22 cellular contexts compared by ENCODE assay signal in genomic region chr10:114143160-114143559, GRCh38. TPM values are rescaled to one million over a fixed set of nuclear protein-coding genes. Genes with fewer than 3 reads are reported as not detected.
DNase-seq lines count a peak whose midpoint lies in the region; ATAC-seq, FAIRE-seq and TF ChIP-seq lines count a peak whose summit lies in the region.
"Had no signal": no experiment of that assay in that cellular context is flagged by ENCODE, and none has a peak within 500 bp of the region (broad histone marks: within the 10 kb centered on the region; RNA-seq: fewer than 3 reads in every experiment).

No MANE protein-coding gene starts in this region.

- no peaks in the 10 kb centered on the region for H3K4me1 ChIP-seq in HepG2 (ENCODE audit: insufficient read depth, low read length)
- H3K4me1 ChIP-seq: HAP-1 had no signal

- FAIRE-seq in HepG2 (lab: Jason Lieb, UNC) = no peak
- FAIRE-seq: GM18507, H54 had no signal

- peaks cover 4% of the 10 kb centered on the region for H3K9me3 Mint-ChIP-seq in nephron progenitor cell
- H3K9me3 Mint-ChIP-seq in progenitor cell of endocrine pancreas (ENCODE audit: low read depth) = no peaks in the 10 kb centered on the region
- H3K9me3 Mint-ChIP-seq: CD4-positive, alpha-beta memory T cell; HFFc6 had no signal

- no peaks in the 10 kb centered on the region for H4K20me1 ChIP-seq in HepG2 (ENCODE audit: insufficient read depth, low read length)

- peaks cover 2 to 25% of the 10 kb centered on the region in 2 experiments; a peak in 1 of 5 replicates for H3K36me3 ChIP-seq in HepG2 (replicated peaks in 1 of 2; ENCODE audit: control insufficient read depth in 1 of 2, insufficient read depth in 2 of 2, low read length in 2 of 2)

- H3K9ac ChIP-seq in HepG2 (ENCODE audit: insufficient read depth, low read depth, low read length) = no peak overlapping the region

- TF ChIP-seq POLR2A in HepG2 (IDR thresholded peaks at IDR 0.05; ENCODE audit: insufficient read depth in 1 of 2, low read depth in 2 of 2, low read length in 2 of 2) = no peak

- CTCF ChIA-PET in HepG2 (lab: Yijun Ruan, JAX; ENCODE audit: low intra/inter-chr PET ratio, low total read pairs) = no interaction called here

- H3K27me3 Mint-ChIP-seq in nephron progenitor cell (ENCODE audit: low read depth, poor library complexity) = no peaks in the 10 kb centered on the region
- H3K27me3 Mint-ChIP-seq in progenitor cell of endocrine pancreas = no peaks in the 10 kb centered on the region
- H3K27me3 Mint-ChIP-seq: CD4-positive, alpha-beta memory T cell had no signal

- TF ChIP-seq EP300 in HepG2 (IDR thresholded peaks at IDR 0.05; ENCODE audit: low read depth in 2 of 2, low read length in 2 of 2) (no peak), HepG2 (CRISPR knock-in tag; IDR thresholded peaks at IDR 0.05; ENCODE audit: borderline replicate concordance) (no peak)

- no TSS peak for BruUV-seq in HepG2 (replicated peaks; lab: Mats Ljungman, UMichigan)

- H3K27ac ChIP-seq in VCaP (peak overlapping the region; percentile 66), HepG2 (ENCODE audit: extremely low read length, insufficient read depth, low read length) (no peak overlapping the region)

- H3K79me2 ChIP-seq in HepG2 (ENCODE audit: insufficient read depth, low read length) = no peaks in the 10 kb centered on the region

- no peak overlapping the region for H2AFZ ChIP-seq in HepG2 (ENCODE audit: low read length)

- peak; percentile 53 for ATAC-seq in GM18868 (IDR thresholded peaks at IDR 0.05; ENCODE audit: unreplicated experiment)
- ATAC-seq in HepG2 = no peak

- intact Hi-C loops in HepG2 (cut with micrococcal nuclease; ENCODE audit: unreplicated experiment) = no loop called here

- peaks cover 5% of the 10 kb centered on the region for H3K4me1 Mint-ChIP-seq in nephron progenitor cell
- H3K4me1 Mint-ChIP-seq in progenitor cell of endocrine pancreas (ENCODE audit: low read depth) = no peaks in the 10 kb centered on the region
- H3K4me1 Mint-ChIP-seq: CD4-positive, alpha-beta memory T cell had no signal

- no peaks in the 10 kb centered on the region for H3K27me3 ChIP-seq in HepG2 (ENCODE audit: control insufficient read depth in 1 of 2, insufficient read depth in 2 of 2, low read length in 2 of 2)

- H3K4me2 ChIP-seq in HepG2 (ENCODE audit: low read depth, low read length) = no peak overlapping the region

- no peak for TF ChIP-seq CTCF in VCaP (conservative IDR thresholded peaks at IDR 0.05)
- TF ChIP-seq CTCF in nephron progenitor cell (IDR thresholded peaks at IDR 0.05) = no peak
- no peak for TF ChIP-seq CTCF in HepG2 (CRISPR knock-in tag; IDR thresholded peaks at IDR 0.05)
- no peak for TF ChIP-seq CTCF in progenitor cell of endocrine pancreas (IDR thresholded peaks at IDR 0.05; ENCODE audit: unreplicated experiment)

- H3K36me3 Mint-ChIP-seq in nephron progenitor cell (ENCODE audit: low read depth) (peaks cover 49% of the 10 kb centered on the region), progenitor cell of endocrine pancreas (ENCODE audit: insufficient read depth) (peaks cover 28% of the 10 kb centered on the region)

- no peaks in the 10 kb centered on the region for H3K9me3 ChIP-seq in HepG2 (ENCODE audit: low read length)
- H3K9me3 ChIP-seq: HAP-1 had no signal

- WGBS in HepG2 (ENCODE audit: low lambda C conversion rate) = 100% methylated on average over 1 of the region's 1 CpG

- POLR2A ChIA-PET in HepG2 (lab: Yijun Ruan, JAX) = no interaction called here

- in situ Hi-C loops in HepG2 (cut with HindIII; ENCODE audit: extremely low pct_ligation_motif_present, low pct_unique_long_range_greater_than_20kb) = no loop called here

- no peak for DNase-seq in nephron progenitor cell
- DNase-seq in HepG2 (ENCODE audit: low spot score) = no peak
- no peak for DNase-seq in dedifferentiated amniotic fluid mesenchymal stem cell (ENCODE audit: extremely low spot score)
- no peak for DNase-seq in progenitor cell of endocrine pancreas (ENCODE audit: low spot score, unreplicated experiment)
- DNase-seq: C1 segment of cervical spinal cord; Calu3; CD4-positive, alpha-beta memory T cell; COR-L47; DMS53; DMS79 treated with DMSO at 0.1 percent for 48 hours; GF-D8; GOT3; HFFc6 had no signal

- H3K27ac Mint-ChIP-seq in nephron progenitor cell (peak overlapping the region; percentile 53), progenitor cell of endocrine pancreas (no peak overlapping the region)
- H3K27ac Mint-ChIP-seq: HFFc6 had no signal

- H3K4me3 Mint-ChIP-seq in nephron progenitor cell (no peak overlapping the region), progenitor cell of endocrine pancreas (ENCODE audit: low read depth) (no peak overlapping the region)
- H3K4me3 Mint-ChIP-seq: CD4-positive, alpha-beta memory T cell; HFFc6 had no signal

- no peak overlapping the region for H3K4me3 ChIP-seq in HepG2 (replicated peaks in 1 of 3; ENCODE audit: insufficient read depth in 1 of 3, low read depth in 2 of 3, low read length in 3 of 3)
- H3K4me3 ChIP-seq: HAP-1 had no signal

- no peak for TF ChIP-seq RAD21 in HepG2 (CRISPR knock-in tag; IDR thresholded peaks at IDR 0.05)

TF ChIP-seq in HepG2, 621 proteins besides CTCF, POLR2A, EP300 and RAD21 (continues in another document):
- TF ChIP-seq HNRNPUL1 (IDR thresholded peaks at IDR 0.05; ENCODE audit: low read depth, low read length) (no peak), KMT2B (CRISPR knock-in tag; IDR thresholded peaks at IDR 0.05) (no peak), SIX1 (CRISPR knock-in tag; IDR thresholded peaks at IDR 0.05; ENCODE audit: borderline replicate concordance) (no peak), ZNF629 (CRISPR knock-in tag; conservative IDR thresholded peaks at IDR 0.05) (no peak)

RNA-seq across cellular contexts. Expression of gene CCDC186, which starts 30.8 kb away (rescaled TPM):
- total RNA-seq in HepG2 (2016; rRNA removed; fragmentation: Illumina TruSeq; extraction: Trizol) (11.8 and 18.0 TPM in 2 replicates), progenitor cell of endocrine pancreas (20.8 and 21.0 TPM in 2 replicates)
- total RNA-seq in HepG2 (2016; cell fraction: cytosol; rRNA removed; fragmentation: Illumina TruSeq; extraction: Trizol; ENCODE audit: low read depth) = 1.2 and 1.4 TPM in 2 replicates
- total RNA-seq in HepG2 (2016; cell fraction: insoluble cytoplasmic fraction; rRNA removed; fragmentation: Illumina TruSeq; extraction: Trizol) = 10.7 and 17.0 TPM in 2 replicates
- total RNA-seq in HepG2 (2016; cell fraction: membrane; rRNA removed; fragmentation: Illumina TruSeq; extraction: Trizol) = 2.8 and 3.1 TPM in 2 replicates
- 17.9 and 19.8 TPM in 2 replicates for total RNA-seq in HepG2 (2016; cell fraction: nucleus; rRNA removed; fragmentation: Illumina TruSeq; extraction: Trizol)
- 3.4 and 4.2 TPM in 2 replicates for polyA plus RNA-seq in HepG2 (2011; rRNA removed)
- polyA plus RNA-seq in HepG2 (2011; cell fraction: cytosol; rRNA removed) = 1.3 and 2.1 TPM in 2 replicates
- polyA plus RNA-seq in HepG2 (2011; cell fraction: nucleus; rRNA removed) = 3.0 TPM in 2 replicates
- polyA plus RNA-seq in HepG2 (2012) = 4.7 and 6.1 TPM in 2 replicates
- polyA plus RNA-seq in HepG2 (2016; cell fraction: cytosol; fragmentation: Illumina TruSeq; extraction: Trizol; ENCODE audit: low read depth) = 0.32 and 0.43 TPM in 2 replicates
- 6.3 and 7.3 TPM in 2 replicates for polyA plus RNA-seq in HepG2 (2016; cell fraction: insoluble cytoplasmic fraction; fragmentation: Illumina TruSeq; extraction: Trizol; ENCODE audit: low read depth)
- 1.0 TPM in 2 replicates for polyA plus RNA-seq in HepG2 (2016; cell fraction: membrane; fragmentation: Illumina TruSeq; extraction: Trizol; ENCODE audit: low read depth)
- 8.5 and 9.1 TPM in 2 replicates for polyA plus RNA-seq in HepG2 (2016; cell fraction: nucleus; fragmentation: Illumina TruSeq; extraction: Trizol; ENCODE audit: insufficient read depth, low read depth)
- polyA minus RNA-seq in HepG2 (2011; rRNA and poly(A)+ RNA removed; ENCODE audit: low replicate concordance) = 2.0 and 2.4 TPM in 2 replicates
- 5.2 and 5.4 TPM in 2 replicates for polyA minus RNA-seq in HepG2 (2011; cell fraction: cytosol; rRNA and poly(A)+ RNA removed)
- 30.6 and 33.0 TPM in 2 replicates for polyA minus RNA-seq in HepG2 (2011; cell fraction: nucleus; rRNA and poly(A)+ RNA removed)

RNA-seq across cellular contexts. Expression of gene TDRD1, which starts 36.0 kb away (rescaled TPM):
- total RNA-seq in HepG2 (2016; rRNA removed; fragmentation: Illumina TruSeq; extraction: Trizol) (not detected in 2 replicates), progenitor cell of endocrine pancreas (not detected in 2 replicates)
- not detected in 2 replicates for total RNA-seq in HepG2 (2016; cell fraction: cytosol; rRNA removed; fragmentation: Illumina TruSeq; extraction: Trizol; ENCODE audit: low read depth)
- not detected in 2 replicates for total RNA-seq in HepG2 (2016; cell fraction: insoluble cytoplasmic fraction; rRNA removed; fragmentation: Illumina TruSeq; extraction: Trizol)
- not detected in 2 replicates for total RNA-seq in HepG2 (2016; cell fraction: membrane; rRNA removed; fragmentation: Illumina TruSeq; extraction: Trizol)
- not detected in 2 replicates for total RNA-seq in HepG2 (2016; cell fraction: nucleus; rRNA removed; fragmentation: Illumina TruSeq; extraction: Trizol)
- polyA plus RNA-seq in HepG2 (2011; rRNA removed) = not detected in 2 replicates
- polyA plus RNA-seq in HepG2 (2011; cell fraction: cytosol; rRNA removed) = not detected in 2 replicates
- not detected in 2 replicates for polyA plus RNA-seq in HepG2 (2011; cell fraction: nucleus; rRNA removed)
- polyA plus RNA-seq in HepG2 (2012) = not detected in 2 replicates
- polyA plus RNA-seq in HepG2 (2016; cell fraction: cytosol; fragmentation: Illumina TruSeq; extraction: Trizol; ENCODE audit: low read depth) = not detected in 2 replicates
- polyA plus RNA-seq in HepG2 (2016; cell fraction: insoluble cytoplasmic fraction; fragmentation: Illumina TruSeq; extraction: Trizol; ENCODE audit: low read depth) = not detected in 2 replicates
- not detected in 2 replicates for polyA plus RNA-seq in HepG2 (2016; cell fraction: membrane; fragmentation: Illumina TruSeq; extraction: Trizol; ENCODE audit: low read depth)
- not detected in 2 replicates for polyA plus RNA-seq in HepG2 (2016; cell fraction: nucleus; fragmentation: Illumina TruSeq; extraction: Trizol; ENCODE audit: insufficient read depth, low read depth)
- not detected in 2 replicates for polyA minus RNA-seq in HepG2 (2011; rRNA and poly(A)+ RNA removed; ENCODE audit: low replicate concordance)
- polyA minus RNA-seq in HepG2 (2011; cell fraction: cytosol; rRNA and poly(A)+ RNA removed) = not detected in 2 replicates
- not detected in 2 replicates for polyA minus RNA-seq in HepG2 (2011; cell fraction: nucleus; rRNA and poly(A)+ RNA removed)
- total RNA-seq: A172, A673, Calu3, G401, HFFc6 had no signal
- polyA plus RNA-seq: BJ had no signal
